ENCODE assay signal across 8 cellular contexts in the genomic region with DNA sequence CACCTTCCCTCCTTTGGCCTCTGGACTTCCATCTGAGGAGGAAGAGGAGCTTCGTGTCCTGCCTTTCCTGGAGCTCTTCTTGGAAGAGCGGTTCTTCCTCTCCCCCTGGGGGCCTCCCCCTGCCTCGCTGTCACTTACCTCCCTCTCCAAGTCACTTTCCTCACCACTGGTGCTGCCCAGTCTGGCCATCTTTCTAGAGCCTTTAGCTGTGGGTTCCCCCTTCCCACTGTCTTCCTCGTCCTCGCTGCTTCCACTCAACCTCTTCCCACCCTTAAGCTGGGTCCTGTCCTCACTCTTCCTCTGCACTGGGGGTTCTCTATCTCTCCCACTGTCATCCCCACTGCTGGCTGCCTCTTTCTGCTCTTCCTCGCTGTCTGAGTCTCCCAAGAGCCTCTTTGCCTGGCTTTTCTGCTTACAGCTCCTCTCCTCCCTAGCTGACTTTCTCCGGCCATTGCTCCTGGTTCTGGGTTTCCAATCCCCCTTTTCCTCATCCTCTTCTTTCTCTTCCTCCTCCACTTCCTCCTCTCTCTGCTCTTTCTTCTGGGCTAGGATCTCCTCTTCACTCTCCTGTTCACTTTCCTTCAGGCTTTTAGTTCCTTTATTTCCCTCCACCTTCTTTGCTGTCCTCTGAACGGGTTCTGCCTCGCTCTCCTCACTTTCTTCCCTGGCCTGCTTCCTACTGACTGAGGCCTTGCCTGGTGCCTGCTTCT. TPM values are rescaled to one million over a fixed set of nuclear protein-coding genes. Genes with fewer than 3 reads are reported as not detected.
DNase-seq lines count a peak whose midpoint lies in the region; ATAC-seq and TF ChIP-seq lines count a peak whose summit lies in the region.
"Had no signal": no experiment of that assay in that cellular context is flagged by ENCODE, and none has a peak within 500 bp of the region (broad histone marks: within the 10 kb centered on the region; RNA-seq: fewer than 3 reads in every experiment).

No MANE protein-coding gene starts in this region.

- H3K9ac ChIP-seq in HCT116 (ENCODE audit: low read length) (peak overlapping the region; percentile 86), skeletal muscle tissue (ENCODE audit: low read depth in 1 of 3, low read length in 3 of 3) (peak overlapping the region; percentile 95 to 97 (median 96))

- H3K4me1 ChIP-seq in HCT116 (ENCODE audit: control insufficient read depth in 1 of 2, insufficient read depth in 2 of 2, low read length in 2 of 2) (peaks cover 9 to 27% of the 10 kb centered on the region in 2 experiments), Panc1 (ENCODE audit: control insufficient read depth, insufficient read depth, low read length) (peaks cover 31% of the 10 kb centered on the region), skeletal muscle tissue (ENCODE audit: control insufficient read depth in 3 of 3, insufficient read depth in 3 of 3, low read length in 3 of 3) (peaks cover 18 to 34% (median 20%) of the 10 kb centered on the region in 3 donors)

- no TSS peak for BruUV-seq in HCT116 (replicated peaks; lab: Mats Ljungman, UMichigan)
- BruUV-seq in Panc1 (replicated peaks; lab: Mats Ljungman, UMichigan) = TSS peak; percentile 96

- TF ChIP-seq CTCF in HCT116 (IDR thresholded peaks at IDR 0.05 in 2 of 3, conservative IDR thresholded peaks at IDR 0.05 in 1 of 3; ENCODE audit: borderline replicate concordance in 1 of 3, insufficient read depth in 1 of 3, low read depth in 2 of 3, low read length in 2 of 3) (no peak), Panc1 (IDR thresholded peaks at IDR 0.05) (no peak), WERI-Rb-1 (IDR thresholded peaks at IDR 0.05; ENCODE audit: low read depth, low read length) (no peak)

- intact Hi-C loops in HCT116 (cut with micrococcal nuclease) (no loop called here), Panc1 (cut with micrococcal nuclease; ENCODE audit: unreplicated experiment) (no loop called here)

- H3K4me3 ChIP-seq in HCT116 (replicated peaks in 1 of 2; ENCODE audit: low read depth in 1 of 2, low read length in 2 of 2) (peak overlapping the region; percentile 83 to 95), Panc1 (ENCODE audit: low read depth in 2 of 2, low read length in 2 of 2) (peak overlapping the region in 1 of 2 experiments; percentile 98; a peak in 2 of 4 replicates), skeletal muscle tissue (ENCODE audit: low read length in 3 of 3) (peak overlapping the region; percentile 77 to 98 (median 96)), WERI-Rb-1 (ENCODE audit: low read depth, low read length) (no peak overlapping the region)

- no peaks in the 10 kb centered on the region for H3K9me3 ChIP-seq in HCT116 (ENCODE audit: control insufficient read depth in 1 of 2, insufficient read depth in 1 of 2, low read depth in 1 of 2, low read length in 2 of 2)
- H3K9me3 ChIP-seq in Panc1 (ENCODE audit: control insufficient read depth, insufficient read depth, low read depth, low read length) = no peaks in the 10 kb centered on the region
- H3K9me3 ChIP-seq in skeletal muscle tissue (ENCODE audit: control insufficient read depth in 3 of 3, low read length in 3 of 3) = no peaks in the 10 kb centered on the region
- H3K9me3 ChIP-seq in WERI-Rb-1 (ENCODE audit: severe bottlenecking) = no peaks in the 10 kb centered on the region

- H3K27me3 ChIP-seq in HCT116 (ENCODE audit: insufficient read depth, low read length) (no peaks in the 10 kb centered on the region), Panc1 (ENCODE audit: control insufficient read depth, insufficient read depth, low read length) (no peaks in the 10 kb centered on the region), skeletal muscle tissue (ENCODE audit: control insufficient read depth in 3 of 3, insufficient read depth in 3 of 3, low read length in 3 of 3) (peaks cover 0 to 3% (median 0%) of the 10 kb centered on the region in 3 donors), WERI-Rb-1 (ENCODE audit: insufficient read depth, low read depth, severe bottlenecking) (no peaks in the 10 kb centered on the region)

- DNase-seq in HCT116 (ENCODE audit: low read depth, low spot score) (no peak), Panc1 (ENCODE audit: low read depth, low spot score) (no peak), epithelial cell of prostate (ENCODE audit: low read depth, low spot score) (no peak), NCI-H2227 treated with DMSO at 0.1 percent for 48 hours (lab: John Stamatoyannopoulos, UW) (no peak), WERI-Rb-1 (no peak), SK-N-DZ (ENCODE audit: low spot score) (no peak)

- peak overlapping the region; percentile 92 for H3K4me2 ChIP-seq in HCT116 (ENCODE audit: low read length)

- no peaks in the 10 kb centered on the region for H3K9me2 ChIP-seq in HCT116 (ENCODE audit: insufficient read depth)

- CTCF ChIA-PET in HCT116 (lab: Charles Lee) = interaction anchor here (0.7 kb wide), 1 partner anchor 21 kb away, joined by 3 read pairs; no protein-coding TSS in a partner anchor
- CTCF ChIA-PET in Panc1 (lab: Charles Lee) = interaction anchor here (0.6 kb wide), 1 partner anchor 179 kb away, joined by 5 read pairs; no protein-coding TSS in a partner anchor

- RAD21 ChIA-PET in HCT116 (lab: Charles Lee; ENCODE audit: low non-redundant PET in 1 of 2, low total read pairs in 2 of 2, uncharacterized antibody in 2 of 2, unreplicated experiment in 2 of 2) = no interaction called here

- no peak for TF ChIP-seq RAD21 in HCT116 (IDR thresholded peaks at IDR 0.05; ENCODE audit: low read depth)

- H2AFZ ChIP-seq in HCT116 (ENCODE audit: low read depth, low read length, poor library complexity, severe bottlenecking) = no peak overlapping the region

- POLR2A ChIA-PET in HCT116 (lab: Charles Lee) = no interaction called here
- POLR2A ChIA-PET in Panc1 (lab: Charles Lee) = interaction anchor here (0.7 kb wide), 1 partner anchor 56 kb away, joined by 5 read pairs; no protein-coding TSS in a partner anchor

- H3K36me3 ChIP-seq in HCT116 (ENCODE audit: control insufficient read depth in 1 of 2, insufficient read depth in 2 of 2, low read length in 2 of 2) (peaks cover 12 to 29% of the 10 kb centered on the region in 2 experiments), Panc1 (ENCODE audit: control insufficient read depth, insufficient read depth, low read length) (peaks cover 8% of the 10 kb centered on the region), skeletal muscle tissue (ENCODE audit: control insufficient read depth in 3 of 3, insufficient read depth in 3 of 3, low read length in 3 of 3) (peaks cover 36 to 47% (median 37%) of the 10 kb centered on the region in 3 donors), WERI-Rb-1 (peaks cover 72% of the 10 kb centered on the region)

- H3K79me2 ChIP-seq in HCT116 (ENCODE audit: insufficient read depth, low read length) = peaks cover 11% of the 10 kb centered on the region

- TF ChIP-seq POLR2A in HCT116 (IDR thresholded peaks at IDR 0.05; ENCODE audit: borderline replicate concordance, extremely low read depth, insufficient read depth, insufficient read length) = no peak

- no peaks in the 10 kb centered on the region for H4K20me1 ChIP-seq in HCT116 (ENCODE audit: insufficient read depth)

- H3K27ac ChIP-seq in HCT116 (ENCODE audit: low read depth, low read length) (peak overlapping the region; percentile 88), Panc1 (ENCODE audit: low read length) (peak overlapping the region; percentile 100), epithelial cell of prostate (peak overlapping the region; percentile 74), skeletal muscle tissue (ENCODE audit: low read depth, low read length) (peak overlapping the region; percentile 99), WERI-Rb-1 (no peak overlapping the region)

- in situ Hi-C loops in Panc1 (cut with HindIII; ENCODE audit: low pct_unique_long_range_greater_than_20kb, low sequenced_read_pairs) = no loop called here

- no peak for ATAC-seq in HCT116
- ATAC-seq in Panc1 = no peak

TF ChIP-seq in HCT116, 20 proteins besides CTCF, POLR2A, EP300 and RAD21 (continues in another document):
- TF ChIP-seq CBX3 (IDR thresholded peaks at IDR 0.05; ENCODE audit: low read depth) (no peak), EZH2phosphoT487 (IDR thresholded peaks at IDR 0.05; ENCODE audit: borderline replicate concordance) (no peak), YY1 (IDR thresholded peaks at IDR 0.05; ENCODE audit: extremely low read depth, insufficient replicate concordance, low read depth, low read length) (no peak), EGR1 (IDR thresholded peaks at IDR 0.05; ENCODE audit: low read depth) (no peak), TCF7L2 (IDR thresholded peaks at IDR 0.05; ENCODE audit: borderline replicate concordance, extremely low read depth, insufficient read depth, insufficient read length) (no peak), JUND (IDR thresholded peaks at IDR 0.05) (no peak), ELF1 (IDR thresholded peaks at IDR 0.05; ENCODE audit: borderline replicate concordance, low read depth) (no peak), CEBPB (IDR thresholded peaks at IDR 0.05; ENCODE audit: low read depth) (no peak)

RNA-seq across cellular contexts. Expression of a gene that starts 1.4 kb away (rescaled TPM):
- total RNA-seq in HCT116 (2021; ENCODE audit: unreplicated experiment) (21.8 TPM), Panc1 (2021; ENCODE audit: unreplicated experiment) (25.3 TPM), skeletal muscle tissue (9.4 TPM)
- polyA plus RNA-seq in HCT116 (2012) = 25.2 and 26.4 TPM in 2 replicates
- 22.6 TPM for polyA plus RNA-seq in Panc1 (2012; ENCODE audit: insufficient read length)
- 44.1 and 45.0 TPM in 2 replicates for polyA plus RNA-seq in SK-N-DZ (2014; cell fraction: cytosol; rRNA removed)
- polyA plus RNA-seq in SK-N-DZ (2014; cell fraction: nucleus; rRNA removed) = 29.9 and 44.1 TPM in 2 replicates

RNA-seq across cellular contexts. Expression of a gene that starts 2.0 kb away (rescaled TPM):
- total RNA-seq in HCT116 (2021; ENCODE audit: unreplicated experiment) = 89.8 TPM
- polyA plus RNA-seq in HCT116 (2012) = 53.7 and 76.2 TPM in 2 replicates
- 104 TPM for total RNA-seq in Panc1 (2021; ENCODE audit: unreplicated experiment)
- 198 TPM for polyA plus RNA-seq in Panc1 (2012; ENCODE audit: insufficient read length)
- total RNA-seq in skeletal muscle tissue = 12.5 TPM
- polyA plus RNA-seq in SK-N-DZ (2014; cell fraction: cytosol; rRNA removed) = 257 and 495 TPM in 2 replicates
- polyA plus RNA-seq in SK-N-DZ (2014; cell fraction: nucleus; rRNA removed) = 161 and 213 TPM in 2 replicates

RNA-seq across cellular contexts. Expression of a gene that starts 16.8 kb away (rescaled TPM):
- total RNA-seq in HCT116 (2021; ENCODE audit: unreplicated experiment) = 17.3 TPM
- polyA plus RNA-seq in HCT116 (2012) = 13.8 and 18.6 TPM in 2 replicates
- 3.2 TPM for total RNA-seq in Panc1 (2021; ENCODE audit: unreplicated experiment)
- polyA plus RNA-seq in Panc1 (2012; ENCODE audit: insufficient read length) = 8.3 TPM
- total RNA-seq in skeletal muscle tissue = 0.52 TPM
- polyA plus RNA-seq in SK-N-DZ (2014; cell fraction: cytosol; rRNA removed) = 24.7 and 29.6 TPM in 2 replicates
- polyA plus RNA-seq in SK-N-DZ (2014; cell fraction: nucleus; rRNA removed) = 172 and 188 TPM in 2 replicates

RNA-seq across cellular contexts. Expression of a gene that starts 20.4 kb away (rescaled TPM):
- 56.7 TPM for total RNA-seq in HCT116 (2021; ENCODE audit: unreplicated experiment)
- 24.9 and 28.7 TPM in 2 replicates for polyA plus RNA-seq in HCT116 (2012)
- total RNA-seq in Panc1 (2021; ENCODE audit: unreplicated experiment) = 99.4 TPM
- polyA plus RNA-seq in Panc1 (2012; ENCODE audit: insufficient read length) = 71.7 TPM
- total RNA-seq in skeletal muscle tissue = 35.0 TPM
- polyA plus RNA-seq in SK-N-DZ (2014; cell fraction: cytosol; rRNA removed) = 33.1 and 34.0 TPM in 2 replicates
- polyA plus RNA-seq in SK-N-DZ (2014; cell fraction: nucleus; rRNA removed) = 80.7 and 90.5 TPM in 2 replicates

RNA-seq across cellular contexts. Expression of a gene that starts 28.9 kb away (rescaled TPM):
- not detected for total RNA-seq in HCT116 (2021; ENCODE audit: unreplicated experiment)
- not detected in 2 replicates for polyA plus RNA-seq in HCT116 (2012)
- not detected for total RNA-seq in Panc1 (2021; ENCODE audit: unreplicated experiment)
- not detected for polyA plus RNA-seq in Panc1 (2012; ENCODE audit: insufficient read length)
- not detected for total RNA-seq in skeletal muscle tissue
- polyA plus RNA-seq in SK-N-DZ (2014; cell fraction: cytosol; rRNA removed) = not detected in 2 replicates
- polyA plus RNA-seq in SK-N-DZ (2014; cell fraction: nucleus; rRNA removed) = not detected in 2 replicates
- total RNA-seq: frontal cortex had no signal
